23 cellular contexts compared by ENCODE assay signal in genomic region chr16:11238272-11239202, GRCh38. TPM values are rescaled to one million over a fixed set of nuclear protein-coding genes. Genes with fewer than 3 reads are reported as not detected.
DNase-seq lines count a peak whose midpoint lies in the region; ATAC-seq, FAIRE-seq and TF ChIP-seq lines count a peak whose summit lies in the region.
"Had no signal": no experiment of that assay in that cellular context is flagged by ENCODE, and none has a peak within 500 bp of the region (broad histone marks: within the 10 kb centered on the region; RNA-seq: fewer than 3 reads in every experiment).

No MANE protein-coding gene starts in this region.

- no peak overlapping the region; the same call in 1 of the 2 replicates for H3K14ac ChIP-seq in H9 (ENCODE audit: insufficient read depth, low read length)

- no peaks in the 10 kb centered on the region for H4K20me1 ChIP-seq in BLaER1 treated with 17β-estradiol and CSF1 and Interleukin-3, amounts not matched to agents 10 nM and 100 nM
- H4K20me1 ChIP-seq in H9 (ENCODE audit: control insufficient read depth, insufficient read depth, insufficient read length) = no peaks in the 10 kb centered on the region

- H3K27ac ChIP-seq in BLaER1 treated with 17β-estradiol and CSF1 and Interleukin-3, amounts not matched to agents 10 nM and 100 nM = no peak overlapping the region
- H3K27ac ChIP-seq in H9 (ENCODE audit: insufficient read length, low read depth, low read length) = no peak overlapping the region
- H3K27ac ChIP-seq: breast epithelium, SJSA1, skin epidermis, vagina had no signal

- H3K23me2 ChIP-seq in H9 (ENCODE audit: insufficient read length, low read depth, low read length, poor library complexity, severe bottlenecking) = no peaks in the 10 kb centered on the region

- H2AFZ ChIP-seq in H9 (ENCODE audit: low read length) = no peak overlapping the region

- H3K27me3 ChIP-seq in BLaER1 treated with 17β-estradiol and CSF1 and Interleukin-3, amounts not matched to agents 10 nM and 100 nM = peaks cover 0 to 4% (median 0%) of the 10 kb centered on the region in 11 experiments; a peak in 1 of 22 replicates
- no peaks in the 10 kb centered on the region for H3K27me3 ChIP-seq in H9 (ENCODE audit: insufficient read depth, low read length)
- H3K27me3 ChIP-seq: breast epithelium, SJSA1, vagina had no signal

- TF ChIP-seq POLR2A in GM12891 (IDR thresholded peaks at IDR 0.05; ENCODE audit: low read depth, low read length) = no peak

- H3K4me3 Mint-ChIP-seq in H9 = no peak overlapping the region
- no peak overlapping the region for H3K4me3 Mint-ChIP-seq in activated naive CD8-positive, alpha-beta T cell treated with anti-CD3 and anti-CD28 coated beads, Interleukin-2, amount 10 ng/mL, durations not matched to agents 7 days and 5 days
- H3K4me3 Mint-ChIP-seq: activated T-cell treated with anti-CD3 and anti-CD28 coated beads, Interleukin-2, amount 50 U/mL, for 4 hours; nephron progenitor cell had no signal

- no peaks in the 10 kb centered on the region for H3K27me3 Mint-ChIP-seq in H9 (ENCODE audit: low read depth)
- no peaks in the 10 kb centered on the region for H3K27me3 Mint-ChIP-seq in activated naive CD8-positive, alpha-beta T cell treated with anti-CD3 and anti-CD28 coated beads, Interleukin-2, amount 10 ng/mL, durations not matched to agents 7 days and 5 days
- H3K27me3 Mint-ChIP-seq: progenitor cell of endocrine pancreas had no signal

- no peak overlapping the region for H4K91ac ChIP-seq in H9 (ENCODE audit: insufficient read length, low read depth, low read length)

- H3K79me2 ChIP-seq in H9 (ENCODE audit: insufficient read depth, low read length) = no peaks in the 10 kb centered on the region

- H2AK5ac ChIP-seq in H9 (ENCODE audit: insufficient read length, low read length) = no peak overlapping the region

- no peak overlapping the region for H3K18ac ChIP-seq in H9 (ENCODE audit: insufficient read length, low read depth, low read length)

- H3K79me1 ChIP-seq in H9 (ENCODE audit: insufficient read depth, low read depth, low read length, poor library complexity, severe bottlenecking) = no peaks in the 10 kb centered on the region

- no peak overlapping the region for H2BK15ac ChIP-seq in H9 (ENCODE audit: low read depth, low read length)

- H3K4me1 ChIP-seq in BLaER1 treated with 17β-estradiol and CSF1 and Interleukin-3, amounts not matched to agents 10 nM and 100 nM = peaks cover 30 to 84% (median 62%) of the 10 kb centered on the region in 10 experiments
- H3K4me1 ChIP-seq in H9 (ENCODE audit: insufficient read depth, low read length) = no peaks in the 10 kb centered on the region
- H3K4me1 ChIP-seq: breast epithelium, vagina had no signal

- no peak for FAIRE-seq in GM12891 (lab: Jason Lieb, UNC)
- FAIRE-seq: endothelial cell of umbilical vein had no signal

- peaks cover 4 to 5% of the 10 kb centered on the region in 2 experiments; a peak in 2 of 4 replicates for H3K4me1 Mint-ChIP-seq in H9
- peaks cover 56% of the 10 kb centered on the region for H3K4me1 Mint-ChIP-seq in activated naive CD8-positive, alpha-beta T cell treated with anti-CD3 and anti-CD28 coated beads, Interleukin-2, amount 10 ng/mL, durations not matched to agents 7 days and 5 days
- H3K4me1 Mint-ChIP-seq: nephron progenitor cell had no signal

- H4K5ac ChIP-seq in H9 (ENCODE audit: insufficient read length, low read depth, low read length) = no peak overlapping the region

- no peak overlapping the region for H3K56ac ChIP-seq in H9 (ENCODE audit: insufficient read length, low read depth, low read length)

- no CpG with 5 or more reads among the region's 15 CpGs for WGBS in H9 (ENCODE audit: extremely low coverage, insufficient read length, low lambda C conversion rate)

- H4K8ac ChIP-seq in H9 (replicated peaks; ENCODE audit: insufficient read length, low read depth, low read length) = no peak overlapping the region

- no peak for ATAC-seq in activated naive CD8-positive, alpha-beta T cell treated with anti-CD3 and anti-CD28 coated beads, Interleukin-2, amount 10 ng/mL, durations not matched to agents 7 days and 5 days (ENCODE audit: low read depth)
- no peak for ATAC-seq in HG03460 (IDR thresholded peaks at IDR 0.05; ENCODE audit: unreplicated experiment)
- ATAC-seq: activated T-cell treated with anti-CD3 and anti-CD28 coated beads, Interleukin-2, amount 50 U/mL, for 4 hours had no signal

- no peaks in the 10 kb centered on the region for H3K9me3 ChIP-seq in BLaER1 treated with 17β-estradiol and CSF1 and Interleukin-3, amounts not matched to agents 10 nM and 100 nM (replicated peaks in 1 of 11)
- no peaks in the 10 kb centered on the region for H3K9me3 ChIP-seq in H9 (ENCODE audit: control insufficient read depth, low read depth, low read length)
- H3K9me3 ChIP-seq: breast epithelium, SJSA1, vagina had no signal

- TF ChIP-seq CTCF in H9 (conservative IDR thresholded peaks at IDR 0.05) = no peak

- H3K36me3 Mint-ChIP-seq in H9 (ENCODE audit: insufficient read depth in 1 of 3, low read depth in 3 of 3) = no peaks in the 10 kb centered on the region
- H3K36me3 Mint-ChIP-seq in activated naive CD8-positive, alpha-beta T cell treated with anti-CD3 and anti-CD28 coated beads, Interleukin-2, amount 10 ng/mL, durations not matched to agents 7 days and 5 days = no peaks in the 10 kb centered on the region

- no peak overlapping the region for H2BK5ac ChIP-seq in H9 (ENCODE audit: insufficient read length, low read length)

- no peak overlapping the region for H3K9ac ChIP-seq in BLaER1 treated with 17β-estradiol and CSF1 and Interleukin-3, amounts not matched to agents 10 nM and 100 nM
- no peak overlapping the region for H3K9ac ChIP-seq in H9 (ENCODE audit: extremely low read depth, insufficient read length, low read length)

- no peak overlapping the region for H3K4me3 ChIP-seq in BLaER1 treated with 17β-estradiol and CSF1 and Interleukin-3, amounts not matched to agents 10 nM and 100 nM
- H3K4me3 ChIP-seq: breast epithelium, SJSA1, skin epidermis, vagina had no signal

- H3T11ph ChIP-seq in H9 (ENCODE audit: low read length) = no peak overlapping the region

- H3K4ac ChIP-seq in H9 (ENCODE audit: low read depth, low read length) = no peak overlapping the region

- H3K36me3 ChIP-seq in BLaER1 treated with 17β-estradiol and CSF1 and Interleukin-3, amounts not matched to agents 10 nM and 100 nM = no peaks in the 10 kb centered on the region
- H3K36me3 ChIP-seq: breast epithelium, SJSA1, vagina had no signal

- H3K23ac ChIP-seq in H9 (ENCODE audit: insufficient read length, low read depth, low read length) = no peak overlapping the region

- peak overlapping the region in 8 of 11 experiments; percentile 16 to 92 (median 40); a peak in 12 of 22 replicates for H3K4me2 ChIP-seq in BLaER1 treated with 17β-estradiol and CSF1 and Interleukin-3, amounts not matched to agents 10 nM and 100 nM
- no peak overlapping the region for H3K4me2 ChIP-seq in H9 (ENCODE audit: insufficient read depth, insufficient read length, low read length)

- H2BK12ac ChIP-seq in H9 (ENCODE audit: insufficient read length, low read depth, low read length) = no peak overlapping the region

- H2BK120ac ChIP-seq in H9 (ENCODE audit: low read depth, low read length, poor library complexity, severe bottlenecking) = no peak overlapping the region

- DNase-seq in H9 (peak; percentile 50), GM12891 (ENCODE audit: insufficient read length, low spot score) (no peak)
- DNase-seq in activated naive CD8-positive, alpha-beta T cell treated with anti-CD3 and anti-CD28 coated beads, Interleukin-2, amount 10 ng/mL, durations not matched to agents 7 days and 5 days = no peak
- no peak for DNase-seq in stimulated activated CD4-positive, alpha-beta T cell treated with anti-CD3 and anti-CD28 coated beads, Interleukin-2, amount 100 ng/mL, for 24 hours
- DNase-seq: activated CD4-positive, alpha-beta T cell treated with anti-CD3 and anti-CD28 coated beads for 48 hours; activated T-cell treated with anti-CD3 and anti-CD28 coated beads, Interleukin-2, amount 50 U/mL, for 4 hours; cortex of kidney; DMS79 treated with DMSO at 0.1 percent for 48 hours; foreskin fibroblast; MM.1S; NCI-H82; nephron progenitor cell; stimulated activated CD4-positive, alpha-beta T cell treated with anti-CD3 and anti-CD28 coated beads, Interleukin-4, amount 100 ng/mL, for 24 hours; substantia nigra had no signal

- H3K9me3 Mint-ChIP-seq in H9 = no peaks in the 10 kb centered on the region
- H3K9me3 Mint-ChIP-seq in activated naive CD8-positive, alpha-beta T cell treated with anti-CD3 and anti-CD28 coated beads, Interleukin-2, amount 10 ng/mL, durations not matched to agents 7 days and 5 days = no peaks in the 10 kb centered on the region
- H3K9me3 Mint-ChIP-seq: activated T-cell treated with anti-CD3 and anti-CD28 coated beads, Interleukin-2, amount 50 U/mL, for 4 hours; nephron progenitor cell had no signal

- no peak overlapping the region for H2BK20ac ChIP-seq in H9 (ENCODE audit: low read depth, low read length, poor library complexity, severe bottlenecking)

- H3K27ac Mint-ChIP-seq in H9 = no peak overlapping the region
- H3K27ac Mint-ChIP-seq in activated naive CD8-positive, alpha-beta T cell treated with anti-CD3 and anti-CD28 coated beads, Interleukin-2, amount 10 ng/mL, durations not matched to agents 7 days and 5 days = peak overlapping the region; percentile 61
- H3K27ac Mint-ChIP-seq: nephron progenitor cell, progenitor cell of endocrine pancreas had no signal

- POLR2A ChIA-PET in activated naive CD8-positive, alpha-beta T cell treated with anti-CD3 and anti-CD28 coated beads, Interleukin-2, amount 10 ng/mL, durations not matched to agents 7 days and 5 days (lab: Charles Lee) = interaction anchor here (1.0 to 12.6 kb wide), 5 partner anchors 9 to 186 kb away, joined by 3 to 223 read pairs (median 5); partner anchors contain the start of gene SOCS1

RNA-seq across cellular contexts. Expression of gene SOCS1, which starts 17.5 kb away (rescaled TPM):
- 11.0 and 11.5 TPM in 2 replicates for total RNA-seq in H9 (2021)
- total RNA-seq in activated naive CD8-positive, alpha-beta T cell treated with anti-CD3 and anti-CD28 coated beads, Interleukin-2, amount 10 ng/mL, durations not matched to agents 7 days and 5 days = 100 to 1,000 TPM; 165 to 176 TPM
- 8.3 TPM for polyA plus RNA-seq in GM12891 (2012; ENCODE audit: low read depth, missing spikeins)

RNA-seq across cellular contexts. Expression of gene TNP2, which starts 30.6 kb away (rescaled TPM):
- total RNA-seq in H9 (2021) = not detected in 2 replicates
- not detected for total RNA-seq in activated naive CD8-positive, alpha-beta T cell treated with anti-CD3 and anti-CD28 coated beads, Interleukin-2, amount 10 ng/mL, durations not matched to agents 7 days and 5 days
- not detected for polyA plus RNA-seq in GM12891 (2012; ENCODE audit: low read depth, missing spikeins)
- total RNA-seq: activated T-cell treated with anti-CD3 and anti-CD28 coated beads, Interleukin-2, amount 50 U/mL, for 4 hours; breast epithelium; endothelial cell of umbilical vein; progenitor cell of endocrine pancreas; SJSA1; vagina had no signal
- polyA plus RNA-seq: adipose tissue, endothelial cell of umbilical vein had no signal

RNA-seq across cellular contexts. Expression of gene PRM3, which starts 34.9 kb away (rescaled TPM):
- total RNA-seq in H9 (2021) = not detected in 2 replicates
- total RNA-seq in activated naive CD8-positive, alpha-beta T cell treated with anti-CD3 and anti-CD28 coated beads, Interleukin-2, amount 10 ng/mL, durations not matched to agents 7 days and 5 days = not detected
- polyA plus RNA-seq in GM12891 (2012; ENCODE audit: low read depth, missing spikeins) = not detected
- total RNA-seq: activated T-cell treated with anti-CD3 and anti-CD28 coated beads, Interleukin-2, amount 50 U/mL, for 4 hours; breast epithelium; endothelial cell of umbilical vein; progenitor cell of endocrine pancreas; SJSA1; vagina had no signal
- polyA plus RNA-seq: adipose tissue, endothelial cell of umbilical vein had no signal

RNA-seq across cellular contexts. Expression of gene PRM2, which starts 37.7 kb away (rescaled TPM):
- not detected in 2 replicates for total RNA-seq in H9 (2021)
- total RNA-seq in activated naive CD8-positive, alpha-beta T cell treated with anti-CD3 and anti-CD28 coated beads, Interleukin-2, amount 10 ng/mL, durations not matched to agents 7 days and 5 days = not detected
- polyA plus RNA-seq in GM12891 (2012; ENCODE audit: low read depth, missing spikeins) = not detected
- total RNA-seq: activated T-cell treated with anti-CD3 and anti-CD28 coated beads, Interleukin-2, amount 50 U/mL, for 4 hours; breast epithelium; endothelial cell of umbilical vein; progenitor cell of endocrine pancreas; SJSA1; vagina had no signal
- polyA plus RNA-seq: adipose tissue, endothelial cell of umbilical vein had no signal

RNA-seq across cellular contexts. Expression of gene PRM1, which starts 42.6 kb away (rescaled TPM):
- not detected in 2 replicates for total RNA-seq in H9 (2021)
- total RNA-seq in activated naive CD8-positive, alpha-beta T cell treated with anti-CD3 and anti-CD28 coated beads, Interleukin-2, amount 10 ng/mL, durations not matched to agents 7 days and 5 days = not detected
- not detected for polyA plus RNA-seq in GM12891 (2012; ENCODE audit: low read depth, missing spikeins)
- total RNA-seq: activated T-cell treated with anti-CD3 and anti-CD28 coated beads, Interleukin-2, amount 50 U/mL, for 4 hours; breast epithelium; endothelial cell of umbilical vein; progenitor cell of endocrine pancreas; SJSA1; vagina had no signal
- polyA plus RNA-seq: adipose tissue, endothelial cell of umbilical vein had no signal

Comparison
In these comparisons a context has a peak if more than half of its experiments do, and no peak if none do; other contexts are left out.
1. RNA of gene SOCS1, which starts 17.5 kb away (total RNA-seq): 165 to 176 TPM in activated naive CD8-positive, alpha-beta T cell treated with anti-CD3 and anti-CD28 coated beads, Interleukin-2, amount 10 ng/mL, durations not matched to agents 7 days and 5 days; 11.0 to 11.5 TPM in H9; every median in the first group is over 10 times any median in the second.